In the genomic region with DNA sequence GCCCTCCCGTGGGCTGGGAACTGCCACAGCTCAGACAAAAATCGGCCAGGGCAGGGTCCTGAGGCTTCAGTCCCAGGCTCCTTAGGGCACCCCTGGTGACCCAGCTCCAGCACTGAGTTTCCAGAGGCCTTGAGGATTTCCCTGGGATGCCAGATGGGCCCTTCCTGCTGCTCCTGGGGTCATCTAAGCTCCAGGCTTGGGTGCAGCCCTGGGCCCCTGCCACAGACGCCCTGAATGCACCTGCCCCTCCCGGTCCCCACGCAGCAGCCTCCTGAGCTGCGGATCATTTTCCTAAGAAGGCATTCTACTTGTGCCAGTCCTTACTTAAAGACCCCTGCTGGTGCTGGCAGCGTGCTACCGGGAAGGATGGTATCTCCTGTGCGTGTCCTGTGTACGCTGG, we compare ENCODE assay signal across 12 cellular contexts. TPM values are rescaled to one million over a fixed set of nuclear protein-coding genes. Genes with fewer than 3 reads are reported as not detected.
A peak's percentile ranks its signal among the peaks of the same experiment; 100 is the strongest.
DNase-seq lines count a peak whose midpoint lies in the region; ATAC-seq, FAIRE-seq and TF ChIP-seq lines count a peak whose summit lies in the region.
"Had no signal": no experiment of that assay in that cellular context is flagged by ENCODE, and none has a peak within 500 bp of the region (broad histone marks: within the 10 kb centered on the region; RNA-seq: fewer than 3 reads in every experiment).

No MANE protein-coding gene starts in this region.

- no peak for TF ChIP-seq RAD21 in HepG2 (CRISPR knock-in tag; IDR thresholded peaks at IDR 0.05)

- TF ChIP-seq EP300 in HepG2 (IDR thresholded peaks at IDR 0.05; ENCODE audit: low read depth in 2 of 2, low read length in 2 of 2) (no peak), HepG2 (CRISPR knock-in tag; IDR thresholded peaks at IDR 0.05; ENCODE audit: borderline replicate concordance) (no peak)

- 0 out of 5 replicates have a peak, but pooled peaks cover 0 to 2% of the 10 kb centered on the region in 2 experiments for H3K36me3 ChIP-seq in HepG2 (replicated peaks in 1 of 2; ENCODE audit: control insufficient read depth in 1 of 2, insufficient read depth in 2 of 2, low read length in 2 of 2)
- H3K36me3 ChIP-seq in right lobe of liver, result no peaks in the 10 kb centered on the region

- POLR2A ChIA-PET in HepG2 (lab: Yijun Ruan, JAX), result no interaction called here

- H3K27me3 ChIP-seq in HepG2 (ENCODE audit: control insufficient read depth in 1 of 2, insufficient read depth in 2 of 2, low read length in 2 of 2) (peaks cover 11 to 37% of the 10 kb centered on the region in 2 experiments), right lobe of liver (no peaks in the 10 kb centered on the region), dorsolateral prefrontal cortex (no peaks in the 10 kb centered on the region)

- no peak overlapping the region for H3K4me3 ChIP-seq in HepG2 (replicated peaks in 1 of 3; ENCODE audit: insufficient read depth in 1 of 3, low read depth in 2 of 3, low read length in 3 of 3)
- H3K4me3 ChIP-seq in right lobe of liver, result no peak overlapping the region
- H3K4me3 ChIP-seq in dorsolateral prefrontal cortex, result no peak overlapping the region
- H3K4me3 ChIP-seq: GM12878 had no signal

- H3K4me2 ChIP-seq in HepG2 (ENCODE audit: low read depth, low read length), result no peak overlapping the region
- H3K4me2 ChIP-seq: KMS-11 had no signal

- no peak overlapping the region for H3K4me3 Mint-ChIP-seq in T-helper 17 cell
- H3K4me3 Mint-ChIP-seq: H9 had no signal

- intact Hi-C loops in HepG2 (cut with micrococcal nuclease; ENCODE audit: unreplicated experiment), result no loop called here
- intact Hi-C loops in right lobe of liver (cut with DNase I), result no loop called here
- intact Hi-C loops in dorsolateral prefrontal cortex (cut with DNase I), result no loop called here

- no peak for TF ChIP-seq POLR2A in HepG2 (IDR thresholded peaks at IDR 0.05; ENCODE audit: insufficient read depth in 1 of 2, low read depth in 2 of 2, low read length in 2 of 2)
- no peak for TF ChIP-seq POLR2A in right lobe of liver (IDR thresholded peaks at IDR 0.05)

- DNase-seq in HepG2 (ENCODE audit: low spot score) (no peak), right lobe of liver (no peak), T-helper 17 cell (no peak), cortex of kidney (lab: John Stamatoyannopoulos, UW) (no peak), dorsolateral prefrontal cortex (no peak)
- DNase-seq: CD4-positive, CD25-positive, alpha-beta regulatory T cell; DMS79; GOT3; H9 had no signal

- H3K79me2 ChIP-seq in HepG2 (ENCODE audit: insufficient read depth, low read length), result peaks cover 5% of the 10 kb centered on the region

- no peaks in the 10 kb centered on the region for H3K27me3 Mint-ChIP-seq in T-helper 17 cell
- H3K27me3 Mint-ChIP-seq: CD4-positive, CD25-positive, alpha-beta regulatory T cell; IgD-negative memory B cell had no signal

- 74% methylated on average over 8 of the region's 10 CpGs for WGBS in HepG2 (ENCODE audit: low lambda C conversion rate)
- 80% methylated on average over 1 of the region's 10 CpGs for WGBS in right lobe of liver (ENCODE audit: insufficient coverage, low coverage, low lambda C conversion rate, missing lambda C conversion rate)

- no peak overlapping the region for H3K9ac ChIP-seq in HepG2 (ENCODE audit: insufficient read depth, low read depth, low read length)
- H3K9ac ChIP-seq: KMS-11 had no signal

- in situ Hi-C loops in HepG2 (cut with HindIII; ENCODE audit: extremely low pct_ligation_motif_present, low pct_unique_long_range_greater_than_20kb), result no loop called here

- H3K27ac ChIP-seq in HepG2 (ENCODE audit: extremely low read length, insufficient read depth, low read length) (no peak overlapping the region), right lobe of liver (no peak overlapping the region), dorsolateral prefrontal cortex (peak overlapping the region in 7 of 59 donors; percentile 4 to 21 (median 12))
- H3K27ac ChIP-seq: KMS-11 had no signal

- CTCF ChIA-PET in HepG2 (lab: Yijun Ruan, JAX; ENCODE audit: low intra/inter-chr PET ratio, low total read pairs), result no interaction called here

- H3K27ac Mint-ChIP-seq in T-helper 17 cell, result peak overlapping the region; percentile 79
- H3K27ac Mint-ChIP-seq: CD4-positive, CD25-positive, alpha-beta regulatory T cell had no signal

- FAIRE-seq in HepG2 (lab: Jason Lieb, UNC), result no peak
- FAIRE-seq: GM12878 had no signal

- no TSS peak for BruUV-seq in HepG2 (replicated peaks; lab: Mats Ljungman, UMichigan)

- H3K4me1 ChIP-seq in HepG2 (ENCODE audit: insufficient read depth, low read length) (peaks cover 37% of the 10 kb centered on the region), right lobe of liver (peaks cover 0 to 7% (median 0%) of the 10 kb centered on the region in 4 donors)

- no peaks in the 10 kb centered on the region for H3K36me3 Mint-ChIP-seq in T-helper 17 cell (ENCODE audit: low read depth)
- H3K36me3 Mint-ChIP-seq: CD4-positive, CD25-positive, alpha-beta regulatory T cell; IgD-negative memory B cell had no signal

- no peak for TF ChIP-seq CTCF in HepG2 (CRISPR knock-in tag; IDR thresholded peaks at IDR 0.05)
- TF ChIP-seq CTCF in right lobe of liver (IDR thresholded peaks at IDR 0.05), result no peak
- no peak for TF ChIP-seq CTCF in dorsolateral prefrontal cortex (IDR thresholded peaks at IDR 0.05 in 54 of 56, conservative IDR thresholded peaks at IDR 0.05 in 2 of 56; ENCODE audit: low read depth in 1 of 56, partially characterized antibody in 56 of 56)

- H2AFZ ChIP-seq in HepG2 (ENCODE audit: low read length), result no peak overlapping the region

- H3K4me1 Mint-ChIP-seq in T-helper 17 cell, result peaks cover 9% of the 10 kb centered on the region

- ATAC-seq in HepG2, result no peak
- ATAC-seq in right lobe of liver, result no peak
- ATAC-seq in T-helper 17 cell, result no peak
- ATAC-seq: GM12878 had no signal

- H3K9me3 ChIP-seq in HepG2 (ENCODE audit: low read length), result no peaks in the 10 kb centered on the region
- no peaks in the 10 kb centered on the region for H3K9me3 ChIP-seq in right lobe of liver
- H3K9me3 ChIP-seq in T-helper 17 cell (ENCODE audit: control insufficient read depth, low read length, poor library complexity, severe bottlenecking), result no peaks in the 10 kb centered on the region

- H4K20me1 ChIP-seq in HepG2 (ENCODE audit: insufficient read depth, low read length), result peaks cover 5% of the 10 kb centered on the region; the same call in 1 of the 2 replicates

RNA-seq across cellular contexts. Expression of a gene that starts 6.0 kb away (rescaled TPM):
- total RNA-seq in HepG2 (2016; rRNA removed; fragmentation: Illumina TruSeq; extraction: Trizol), result 126 and 127 TPM in 2 replicates
- total RNA-seq in HepG2 (2016; cell fraction: cytosol; rRNA removed; fragmentation: Illumina TruSeq; extraction: Trizol; ENCODE audit: low read depth), result 107 and 119 TPM in 2 replicates
- total RNA-seq in HepG2 (2016; cell fraction: insoluble cytoplasmic fraction; rRNA removed; fragmentation: Illumina TruSeq; extraction: Trizol), result 112 and 126 TPM in 2 replicates
- 166 and 205 TPM in 2 replicates for total RNA-seq in HepG2 (2016; cell fraction: membrane; rRNA removed; fragmentation: Illumina TruSeq; extraction: Trizol)
- 68.5 and 74.4 TPM in 2 replicates for total RNA-seq in HepG2 (2016; cell fraction: nucleus; rRNA removed; fragmentation: Illumina TruSeq; extraction: Trizol)
- 124 and 133 TPM in 2 replicates for polyA plus RNA-seq in HepG2 (2011; rRNA removed)
- 158 and 199 TPM in 2 replicates for polyA plus RNA-seq in HepG2 (2011; cell fraction: cytosol; rRNA removed)
- 131 and 132 TPM in 2 replicates for polyA plus RNA-seq in HepG2 (2011; cell fraction: nucleus; rRNA removed)
- 112 and 128 TPM in 2 replicates for polyA plus RNA-seq in HepG2 (2012)
- polyA plus RNA-seq in HepG2 (2016; cell fraction: cytosol; fragmentation: Illumina TruSeq; extraction: Trizol; ENCODE audit: low read depth), result 93.4 and 128 TPM in 2 replicates
- polyA plus RNA-seq in HepG2 (2016; cell fraction: insoluble cytoplasmic fraction; fragmentation: Illumina TruSeq; extraction: Trizol; ENCODE audit: low read depth), result 156 and 204 TPM in 2 replicates
- polyA plus RNA-seq in HepG2 (2016; cell fraction: membrane; fragmentation: Illumina TruSeq; extraction: Trizol; ENCODE audit: low read depth), result 175 and 195 TPM in 2 replicates
- 161 and 166 TPM in 2 replicates for polyA plus RNA-seq in HepG2 (2016; cell fraction: nucleus; fragmentation: Illumina TruSeq; extraction: Trizol; ENCODE audit: insufficient read depth, low read depth)
- 166 and 194 TPM in 2 replicates for polyA minus RNA-seq in HepG2 (2011; rRNA and poly(A)+ RNA removed; ENCODE audit: low replicate concordance)
- polyA minus RNA-seq in HepG2 (2011; cell fraction: cytosol; rRNA and poly(A)+ RNA removed), result 58.7 and 73.6 TPM in 2 replicates
- 82.8 and 98.0 TPM in 2 replicates for polyA minus RNA-seq in HepG2 (2011; cell fraction: nucleus; rRNA and poly(A)+ RNA removed)
- total RNA-seq in right lobe of liver, result 10 to 100 TPM; 29.0 to 61.9 (median 38.9) TPM
- total RNA-seq in T-helper 17 cell, result 100 to 1,000 TPM; 204 to 224 TPM
- total RNA-seq in dorsolateral prefrontal cortex, result 100 to 1,000 TPM; 162 to 285 (median 225) TPM

RNA-seq across cellular contexts. Expression of a gene that starts 22.5 kb away (rescaled TPM):
- total RNA-seq in HepG2 (2016; rRNA removed; fragmentation: Illumina TruSeq; extraction: Trizol) (73.8 and 82.0 TPM in 2 replicates), right lobe of liver (100 to 1,000 TPM in 2 of 6 experiments, 10 to 100 TPM in 4; 68.1 to 150 (median 85.5) TPM), T-helper 17 cell (10 to 100 TPM; 15.2 TPM), dorsolateral prefrontal cortex (10 to 100 TPM; 24.9 to 65.0 (median 34.8) TPM)
- 44.2 and 54.8 TPM in 2 replicates for total RNA-seq in HepG2 (2016; cell fraction: cytosol; rRNA removed; fragmentation: Illumina TruSeq; extraction: Trizol; ENCODE audit: low read depth)
- total RNA-seq in HepG2 (2016; cell fraction: insoluble cytoplasmic fraction; rRNA removed; fragmentation: Illumina TruSeq; extraction: Trizol), result 75.0 and 87.4 TPM in 2 replicates
- total RNA-seq in HepG2 (2016; cell fraction: membrane; rRNA removed; fragmentation: Illumina TruSeq; extraction: Trizol), result 72.9 and 79.9 TPM in 2 replicates
- 36.0 and 44.8 TPM in 2 replicates for total RNA-seq in HepG2 (2016; cell fraction: nucleus; rRNA removed; fragmentation: Illumina TruSeq; extraction: Trizol)
- 102 and 117 TPM in 2 replicates for polyA plus RNA-seq in HepG2 (2011; rRNA removed)
- 92.8 and 162 TPM in 2 replicates for polyA plus RNA-seq in HepG2 (2011; cell fraction: cytosol; rRNA removed)
- 91.6 and 93.8 TPM in 2 replicates for polyA plus RNA-seq in HepG2 (2011; cell fraction: nucleus; rRNA removed)
- 64.9 and 71.4 TPM in 2 replicates for polyA plus RNA-seq in HepG2 (2012)
- 65.1 and 77.0 TPM in 2 replicates for polyA plus RNA-seq in HepG2 (2016; cell fraction: cytosol; fragmentation: Illumina TruSeq; extraction: Trizol; ENCODE audit: low read depth)
- 81.7 and 86.2 TPM in 2 replicates for polyA plus RNA-seq in HepG2 (2016; cell fraction: insoluble cytoplasmic fraction; fragmentation: Illumina TruSeq; extraction: Trizol; ENCODE audit: low read depth)
- polyA plus RNA-seq in HepG2 (2016; cell fraction: membrane; fragmentation: Illumina TruSeq; extraction: Trizol; ENCODE audit: low read depth), result 77.8 and 83.0 TPM in 2 replicates
- polyA plus RNA-seq in HepG2 (2016; cell fraction: nucleus; fragmentation: Illumina TruSeq; extraction: Trizol; ENCODE audit: insufficient read depth, low read depth), result 91.3 and 94.3 TPM in 2 replicates
- 56.0 and 57.4 TPM in 2 replicates for polyA minus RNA-seq in HepG2 (2011; rRNA and poly(A)+ RNA removed; ENCODE audit: low replicate concordance)
- 29.4 and 32.4 TPM in 2 replicates for polyA minus RNA-seq in HepG2 (2011; cell fraction: cytosol; rRNA and poly(A)+ RNA removed)
- polyA minus RNA-seq in HepG2 (2011; cell fraction: nucleus; rRNA and poly(A)+ RNA removed), result 20.0 and 23.1 TPM in 2 replicates

RNA-seq across cellular contexts. Expression of a gene that starts 37.7 kb away (rescaled TPM):
- 0.11 and 0.44 TPM in 2 replicates for total RNA-seq in HepG2 (2016; rRNA removed; fragmentation: Illumina TruSeq; extraction: Trizol)
- total RNA-seq in HepG2 (2016; cell fraction: cytosol; rRNA removed; fragmentation: Illumina TruSeq; extraction: Trizol; ENCODE audit: low read depth), result 0.18 and 0.30 TPM in 2 replicates
- 0.45 TPM in 1 of 2 replicates, not detected in the other for total RNA-seq in HepG2 (2016; cell fraction: insoluble cytoplasmic fraction; rRNA removed; fragmentation: Illumina TruSeq; extraction: Trizol)
- 0.09 and 0.24 TPM in 2 replicates for total RNA-seq in HepG2 (2016; cell fraction: membrane; rRNA removed; fragmentation: Illumina TruSeq; extraction: Trizol)
- total RNA-seq in HepG2 (2016; cell fraction: nucleus; rRNA removed; fragmentation: Illumina TruSeq; extraction: Trizol), result 0.65 and 0.85 TPM in 2 replicates
- 0.50 and 1.2 TPM in 2 replicates for polyA plus RNA-seq in HepG2 (2011; rRNA removed)
- 0.12 and 0.42 TPM in 2 replicates for polyA plus RNA-seq in HepG2 (2011; cell fraction: cytosol; rRNA removed)
- 11.0 and 14.4 TPM in 2 replicates for polyA plus RNA-seq in HepG2 (2011; cell fraction: nucleus; rRNA removed)
- 0.50 and 0.95 TPM in 2 replicates for polyA plus RNA-seq in HepG2 (2012)
- 0.25 and 0.43 TPM in 2 replicates for polyA plus RNA-seq in HepG2 (2016; cell fraction: cytosol; fragmentation: Illumina TruSeq; extraction: Trizol; ENCODE audit: low read depth)
- not detected in 2 replicates for polyA plus RNA-seq in HepG2 (2016; cell fraction: insoluble cytoplasmic fraction; fragmentation: Illumina TruSeq; extraction: Trizol; ENCODE audit: low read depth)
- 0.29 and 0.42 TPM in 2 replicates for polyA plus RNA-seq in HepG2 (2016; cell fraction: membrane; fragmentation: Illumina TruSeq; extraction: Trizol; ENCODE audit: low read depth)
- polyA plus RNA-seq in HepG2 (2016; cell fraction: nucleus; fragmentation: Illumina TruSeq; extraction: Trizol; ENCODE audit: insufficient read depth, low read depth), result 1.3 and 2.4 TPM in 2 replicates
- 0.52 and 1.6 TPM in 2 replicates for polyA minus RNA-seq in HepG2 (2011; rRNA and poly(A)+ RNA removed; ENCODE audit: low replicate concordance)
- polyA minus RNA-seq in HepG2 (2011; cell fraction: cytosol; rRNA and poly(A)+ RNA removed), result not detected in 2 replicates
- 1.4 and 2.4 TPM in 2 replicates for polyA minus RNA-seq in HepG2 (2011; cell fraction: nucleus; rRNA and poly(A)+ RNA removed)
- 1 to 10 TPM in 1 of 6 experiments, under 1 TPM in 4, not detected in 1; 0.31 to 1.1 (median 0.40) TPM for total RNA-seq in right lobe of liver
- total RNA-seq in T-helper 17 cell, result under 1 TPM; 0.37 to 0.42 TPM
- total RNA-seq in dorsolateral prefrontal cortex, result 10 to 100 TPM in 40 of 120 experiments, 1 to 10 TPM in 80; 2.9 to 21.6 (median 8.2) TPM
- polyA plus RNA-seq: CD4-positive, CD25-positive, alpha-beta regulatory T cell; IgD-negative memory B cell had no signal

RNA-seq across cellular contexts. Expression of a gene that starts 50.5 kb away (rescaled TPM):
- total RNA-seq in HepG2 (2016; rRNA removed; fragmentation: Illumina TruSeq; extraction: Trizol), result 10.3 and 19.5 TPM in 2 replicates
- 6.9 and 8.8 TPM in 2 replicates for total RNA-seq in HepG2 (2016; cell fraction: cytosol; rRNA removed; fragmentation: Illumina TruSeq; extraction: Trizol; ENCODE audit: low read depth)
- total RNA-seq in HepG2 (2016; cell fraction: insoluble cytoplasmic fraction; rRNA removed; fragmentation: Illumina TruSeq; extraction: Trizol), result 8.9 and 20.8 TPM in 2 replicates
- total RNA-seq in HepG2 (2016; cell fraction: membrane; rRNA removed; fragmentation: Illumina TruSeq; extraction: Trizol), result 6.0 TPM in 2 replicates
- 24.2 and 28.6 TPM in 2 replicates for total RNA-seq in HepG2 (2016; cell fraction: nucleus; rRNA removed; fragmentation: Illumina TruSeq; extraction: Trizol)
- 13.8 and 17.2 TPM in 2 replicates for polyA plus RNA-seq in HepG2 (2011; rRNA removed)
- 6.1 and 10.8 TPM in 2 replicates for polyA plus RNA-seq in HepG2 (2011; cell fraction: cytosol; rRNA removed)
- 151 and 202 TPM in 2 replicates for polyA plus RNA-seq in HepG2 (2011; cell fraction: nucleus; rRNA removed)
- 6.8 and 6.9 TPM in 2 replicates for polyA plus RNA-seq in HepG2 (2012)
- 3.5 and 3.6 TPM in 2 replicates for polyA plus RNA-seq in HepG2 (2016; cell fraction: cytosol; fragmentation: Illumina TruSeq; extraction: Trizol; ENCODE audit: low read depth)
- 8.4 and 9.9 TPM in 2 replicates for polyA plus RNA-seq in HepG2 (2016; cell fraction: insoluble cytoplasmic fraction; fragmentation: Illumina TruSeq; extraction: Trizol; ENCODE audit: low read depth)
- 4.8 and 5.0 TPM in 2 replicates for polyA plus RNA-seq in HepG2 (2016; cell fraction: membrane; fragmentation: Illumina TruSeq; extraction: Trizol; ENCODE audit: low read depth)
- 55.1 and 57.6 TPM in 2 replicates for polyA plus RNA-seq in HepG2 (2016; cell fraction: nucleus; fragmentation: Illumina TruSeq; extraction: Trizol; ENCODE audit: insufficient read depth, low read depth)
- polyA minus RNA-seq in HepG2 (2011; rRNA and poly(A)+ RNA removed; ENCODE audit: low replicate concordance), result 14.4 and 15.9 TPM in 2 replicates
- polyA minus RNA-seq in HepG2 (2011; cell fraction: cytosol; rRNA and poly(A)+ RNA removed), result 6.6 and 9.1 TPM in 2 replicates
- polyA minus RNA-seq in HepG2 (2011; cell fraction: nucleus; rRNA and poly(A)+ RNA removed), result 18.3 and 20.5 TPM in 2 replicates
- total RNA-seq in right lobe of liver, result 10 to 100 TPM in 4 of 6 experiments, 1 to 10 TPM in 2; 8.9 to 11.3 (median 10.4) TPM
- 10 to 100 TPM; 32.0 to 33.6 TPM for total RNA-seq in T-helper 17 cell
- 10 to 100 TPM; 22.7 to 49.6 (median 30.9) TPM for total RNA-seq in dorsolateral prefrontal cortex

RNA-seq across cellular contexts. Expression of a gene that starts 59.3 kb away (rescaled TPM):
- total RNA-seq in HepG2 (2016; rRNA removed; fragmentation: Illumina TruSeq; extraction: Trizol), result 15.6 and 18.3 TPM in 2 replicates
- total RNA-seq in HepG2 (2016; cell fraction: cytosol; rRNA removed; fragmentation: Illumina TruSeq; extraction: Trizol; ENCODE audit: low read depth), result 17.4 and 22.1 TPM in 2 replicates
- total RNA-seq in HepG2 (2016; cell fraction: insoluble cytoplasmic fraction; rRNA removed; fragmentation: Illumina TruSeq; extraction: Trizol), result 14.6 and 17.3 TPM in 2 replicates
- 19.3 and 24.3 TPM in 2 replicates for total RNA-seq in HepG2 (2016; cell fraction: membrane; rRNA removed; fragmentation: Illumina TruSeq; extraction: Trizol)
- total RNA-seq in HepG2 (2016; cell fraction: nucleus; rRNA removed; fragmentation: Illumina TruSeq; extraction: Trizol), result 13.5 and 16.4 TPM in 2 replicates
- polyA plus RNA-seq in HepG2 (2011; rRNA removed), result 7.3 and 8.4 TPM in 2 replicates
- polyA plus RNA-seq in HepG2 (2011; cell fraction: cytosol; rRNA removed), result 4.2 and 9.0 TPM in 2 replicates
- 26.9 and 29.4 TPM in 2 replicates for polyA plus RNA-seq in HepG2 (2011; cell fraction: nucleus; rRNA removed)
- 5.8 and 6.7 TPM in 2 replicates for polyA plus RNA-seq in HepG2 (2012)
- polyA plus RNA-seq in HepG2 (2016; cell fraction: cytosol; fragmentation: Illumina TruSeq; extraction: Trizol; ENCODE audit: low read depth), result 28.2 and 33.1 TPM in 2 replicates
- polyA plus RNA-seq in HepG2 (2016; cell fraction: insoluble cytoplasmic fraction; fragmentation: Illumina TruSeq; extraction: Trizol; ENCODE audit: low read depth), result 21.0 and 21.9 TPM in 2 replicates
- 24.1 and 25.1 TPM in 2 replicates for polyA plus RNA-seq in HepG2 (2016; cell fraction: membrane; fragmentation: Illumina TruSeq; extraction: Trizol; ENCODE audit: low read depth)
- polyA plus RNA-seq in HepG2 (2016; cell fraction: nucleus; fragmentation: Illumina TruSeq; extraction: Trizol; ENCODE audit: insufficient read depth, low read depth), result 37.7 and 42.5 TPM in 2 replicates
- polyA minus RNA-seq in HepG2 (2011; rRNA and poly(A)+ RNA removed; ENCODE audit: low replicate concordance), result 7.8 and 25.3 TPM in 2 replicates
- polyA minus RNA-seq in HepG2 (2011; cell fraction: cytosol; rRNA and poly(A)+ RNA removed), result 3.1 and 4.7 TPM in 2 replicates
- 6.1 and 8.8 TPM in 2 replicates for polyA minus RNA-seq in HepG2 (2011; cell fraction: nucleus; rRNA and poly(A)+ RNA removed)
- 10 to 100 TPM in 1 of 6 experiments, 1 to 10 TPM in 5; 3.8 to 14.2 (median 6.9) TPM for total RNA-seq in right lobe of liver
- 1 to 10 TPM; 7.8 to 9.2 TPM for total RNA-seq in T-helper 17 cell
- total RNA-seq in dorsolateral prefrontal cortex, result 10 to 100 TPM; 29.8 to 66.3 (median 45.6) TPM
